11 cellular contexts compared by ENCODE assay signal in the genomic region with DNA sequence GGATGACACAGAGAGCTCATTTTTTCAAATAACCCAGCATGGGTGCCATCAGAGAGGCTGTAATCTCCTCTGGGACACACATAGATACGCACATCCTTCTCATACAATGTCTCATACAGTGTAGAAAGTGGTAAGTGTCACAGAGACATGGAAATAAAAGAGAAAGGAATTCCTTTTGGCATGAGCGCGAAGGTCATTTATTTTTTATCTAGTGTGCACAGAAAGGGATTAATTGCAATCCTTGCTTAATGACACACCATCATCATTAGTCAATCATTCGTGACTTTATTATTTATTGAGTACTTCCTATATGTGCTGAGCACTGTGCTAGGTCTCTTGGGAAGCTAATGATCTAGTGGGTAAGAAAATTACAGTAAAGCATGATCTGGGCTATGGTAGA.
"Had no signal": no experiment of that assay in that cellular context is flagged by ENCODE, and none has a peak within 500 bp of the region (broad histone marks: within the 10 kb centered on the region; RNA-seq: fewer than 3 reads in every experiment).

No MANE protein-coding gene starts in this region.

- H3K4me2 ChIP-seq: GM23338 had no signal

- H3K9me3 ChIP-seq: HAP-1 had no signal

- H3K4me3 Mint-ChIP-seq: GM23338, H9, HFFc6 had no signal

- FAIRE-seq: H1, H54 had no signal

- H3K27ac Mint-ChIP-seq: GM23338, H9, HFFc6 had no signal

- H3K4me3 ChIP-seq: GM23248, GM23338, HAP-1 had no signal

- DNase-seq: GM23248, GOT3, H7, H9, HCEC 1CT, HFFc6 had no signal

- ATAC-seq: GM23338, HCT116 had no signal

- H3K27ac ChIP-seq: GM23248 had no signal

- H3K9ac ChIP-seq: GM23248 had no signal
